In genomic region chr7:44461387-44461786, GRCh38 we compare ENCODE assay signal across 10 cellular contexts. TPM values are rescaled to one million over a fixed set of nuclear protein-coding genes. Genes with fewer than 3 reads are reported as not detected.
DNase-seq lines count a peak whose midpoint lies in the region; ATAC-seq and TF ChIP-seq lines count a peak whose summit lies in the region.
"Had no signal": no experiment of that assay in that cellular context is flagged by ENCODE, and none has a peak within 500 bp of the region (broad histone marks: within the 10 kb centered on the region; RNA-seq: fewer than 3 reads in every experiment).

No MANE protein-coding gene starts in this region.

- H3K27ac Mint-ChIP-seq in activated T-helper 2 cell treated with anti-CD3 and anti-CD28 coated beads, Interferon-gamma antibody, Interleukin-2, Interleukin-4, amounts not matched to agents 10 μg/mL and 5 μg/mL and 100 μg/mL, durations not matched to agents 14 hours and 24 hours and 36 hours, result peak overlapping the region; percentile 92
- peak overlapping the region; percentile 20 to 96 (median 89) for H3K27ac Mint-ChIP-seq in naive thymus-derived CD4-positive, alpha-beta T cell

- no peak overlapping the region for H3K4me3 ChIP-seq in Karpas-422 (ENCODE audit: low read length)
- H3K4me3 ChIP-seq in naive thymus-derived CD4-positive, alpha-beta T cell (ENCODE audit: low read length), result peak overlapping the region; percentile 28
- H3K4me3 ChIP-seq in HAP-1, result no peak overlapping the region
- H3K4me3 ChIP-seq: thoracic aorta had no signal

- H2AFZ ChIP-seq in Karpas-422 (ENCODE audit: low read length), result no peak overlapping the region

- H3K4me1 ChIP-seq in Karpas-422 (ENCODE audit: low read length) (peaks cover 56% of the 10 kb centered on the region), HAP-1 (no peaks in the 10 kb centered on the region)
- H3K4me1 ChIP-seq in naive thymus-derived CD4-positive, alpha-beta T cell (ENCODE audit: control insufficient read depth in 2 of 2, insufficient read depth in 2 of 2, low read length in 2 of 2), result peaks cover 42 to 50% of the 10 kb centered on the region in 2 donors

- no peak for TF ChIP-seq CTCF in GM13977 (IDR thresholded peaks at IDR 0.05; ENCODE audit: extremely low read depth, insufficient read depth, missing control alignments)

- H3K4me2 ChIP-seq in Karpas-422 (ENCODE audit: low read depth, low read length, poor library complexity, severe bottlenecking), result peak overlapping the region; percentile 51

- peaks cover 56% of the 10 kb centered on the region for H3K4me1 Mint-ChIP-seq in activated T-helper 2 cell treated with anti-CD3 and anti-CD28 coated beads, Interferon-gamma antibody, Interleukin-2, Interleukin-4, amounts not matched to agents 10 μg/mL and 5 μg/mL and 100 μg/mL, durations not matched to agents 14 hours and 24 hours and 36 hours (ENCODE audit: low read depth)
- peaks cover 48 to 96% (median 85%) of the 10 kb centered on the region in 7 donors for H3K4me1 Mint-ChIP-seq in naive thymus-derived CD4-positive, alpha-beta T cell

- H3K36me3 ChIP-seq in Karpas-422 (ENCODE audit: insufficient read depth, low read length) (peaks cover 16% of the 10 kb centered on the region; the same call in 1 of the 2 replicates), HAP-1 (replicated peaks) (peaks cover 8% of the 10 kb centered on the region)
- H3K36me3 ChIP-seq in naive thymus-derived CD4-positive, alpha-beta T cell (ENCODE audit: control insufficient read depth in 2 of 3, insufficient read depth in 3 of 3, low read length in 3 of 3), result peaks cover 0 to 8% (median 0%) of the 10 kb centered on the region in 3 experiments
- H3K36me3 ChIP-seq: thoracic aorta had no signal

- intact Hi-C loops in activated T-helper 2 cell treated with anti-CD3 and anti-CD28 coated beads, Interferon-gamma antibody, Interleukin-2, Interleukin-4, amounts not matched to agents 10 μg/mL and 5 μg/mL and 100 μg/mL, durations not matched to agents 14 hours and 24 hours and 36 hours (cut with micrococcal nuclease), result loop anchor here (1.0 to 10.0 kb wide), 5 partner anchors 12 to 335 kb away; partner anchors contain the start of gene PPIA
- intact Hi-C loops in naive thymus-derived CD4-positive, alpha-beta T cell (cut with micrococcal nuclease), result loop anchor here (2.0 to 10.0 kb wide), 3 partner anchors 29 to 219 kb away; no protein-coding TSS in a partner anchor

- no peaks in the 10 kb centered on the region for H3K9me3 ChIP-seq in Karpas-422 (ENCODE audit: low read length)
- H3K9me3 ChIP-seq in naive thymus-derived CD4-positive, alpha-beta T cell (ENCODE audit: control insufficient read depth in 2 of 3, low read length in 3 of 3), result no peaks in the 10 kb centered on the region
- no peaks in the 10 kb centered on the region for H3K9me3 ChIP-seq in HAP-1
- H3K9me3 ChIP-seq: thoracic aorta had no signal

- POLR2A ChIA-PET in naive thymus-derived CD4-positive, alpha-beta T cell (lab: Charles Lee), result interaction anchor here (0.7 to 3.0 kb wide), 2 partner anchors 13 to 29 kb away, joined by 3 to 20 read pairs; partner anchors contain the start of gene NUDCD3

- peak overlapping the region; percentile 34 for H3K4me3 Mint-ChIP-seq in activated T-helper 2 cell treated with anti-CD3 and anti-CD28 coated beads, Interferon-gamma antibody, Interleukin-2, Interleukin-4, amounts not matched to agents 10 μg/mL and 5 μg/mL and 100 μg/mL, durations not matched to agents 14 hours and 24 hours and 36 hours (ENCODE audit: low read depth)
- H3K4me3 Mint-ChIP-seq in naive thymus-derived CD4-positive, alpha-beta T cell, result peak overlapping the region; percentile 66 to 91 (median 78)

- peaks cover 94% of the 10 kb centered on the region for H3K79me2 ChIP-seq in Karpas-422 (ENCODE audit: low read length)

- H3K27me3 ChIP-seq in Karpas-422 (ENCODE audit: low read length) (no peaks in the 10 kb centered on the region), HAP-1 (ENCODE audit: low read depth) (no peaks in the 10 kb centered on the region)
- no peaks in the 10 kb centered on the region for H3K27me3 ChIP-seq in naive thymus-derived CD4-positive, alpha-beta T cell (ENCODE audit: control insufficient read depth in 2 of 2, insufficient read depth in 2 of 2, low read length in 2 of 2)

- H3K27me3 Mint-ChIP-seq in activated T-helper 2 cell treated with anti-CD3 and anti-CD28 coated beads, Interferon-gamma antibody, Interleukin-2, Interleukin-4, amounts not matched to agents 10 μg/mL and 5 μg/mL and 100 μg/mL, durations not matched to agents 14 hours and 24 hours and 36 hours (ENCODE audit: low read depth), result no peaks in the 10 kb centered on the region
- H3K27me3 Mint-ChIP-seq in naive thymus-derived CD4-positive, alpha-beta T cell, result no peaks in the 10 kb centered on the region

- peak; percentile 40 for DNase-seq in GM04504 (ENCODE audit: low read depth)
- no peak for DNase-seq in Karpas-422
- peak; percentile 43 for DNase-seq in activated T-helper 2 cell treated with anti-CD3 and anti-CD28 coated beads, Interferon-gamma antibody, Interleukin-2, Interleukin-4, amounts not matched to agents 10 μg/mL and 5 μg/mL and 100 μg/mL, durations not matched to agents 14 hours and 24 hours and 36 hours (ENCODE audit: low spot score)
- peak in 8 of 9 donors; percentile 9 to 36 (median 25) for DNase-seq in naive thymus-derived CD4-positive, alpha-beta T cell
- DNase-seq in HAP-1 (ENCODE audit: low spot score in 2 of 2), result no peak
- no peak for DNase-seq in retina
- DNase-seq in GM13977 (ENCODE audit: low spot score), result no peak
- no peak for DNase-seq in RPMI8226
- DNase-seq: NCI-H1105 treated with DMSO at 0.1 percent for 48 hours had no signal

- H4K20me1 ChIP-seq in Karpas-422 (ENCODE audit: insufficient read depth, low read depth, low read length), result no peaks in the 10 kb centered on the region

- CTCF ChIA-PET in naive thymus-derived CD4-positive, alpha-beta T cell (lab: Charles Lee), result no interaction called here

- H3K36me3 Mint-ChIP-seq in activated T-helper 2 cell treated with anti-CD3 and anti-CD28 coated beads, Interferon-gamma antibody, Interleukin-2, Interleukin-4, amounts not matched to agents 10 μg/mL and 5 μg/mL and 100 μg/mL, durations not matched to agents 14 hours and 24 hours and 36 hours (ENCODE audit: low read depth), result peaks cover 43% of the 10 kb centered on the region
- H3K36me3 Mint-ChIP-seq in naive thymus-derived CD4-positive, alpha-beta T cell, result peaks cover 4 to 33% (median 16%) of the 10 kb centered on the region in 5 donors

- no peaks in the 10 kb centered on the region for H3K9me3 Mint-ChIP-seq in activated T-helper 2 cell treated with anti-CD3 and anti-CD28 coated beads, Interferon-gamma antibody, Interleukin-2, Interleukin-4, amounts not matched to agents 10 μg/mL and 5 μg/mL and 100 μg/mL, durations not matched to agents 14 hours and 24 hours and 36 hours
- H3K9me3 Mint-ChIP-seq in naive thymus-derived CD4-positive, alpha-beta T cell, result peaks cover 0 to 6% (median 0%) of the 10 kb centered on the region in 11 donors

- H3K27ac ChIP-seq in Karpas-422 (ENCODE audit: low read length), result peak overlapping the region; percentile 78
- H3K27ac ChIP-seq in naive thymus-derived CD4-positive, alpha-beta T cell (ENCODE audit: low read depth, low read length), result peak overlapping the region; percentile 62
- H3K27ac ChIP-seq: thoracic aorta had no signal

- in situ Hi-C loops in HAP-1 (cut with MboI; ENCODE audit: low sequenced_read_pairs) (no loop called here), GM13977 (cut with MboI; ENCODE audit: low pct_unique_long_range_greater_than_20kb, low sequenced_read_pairs, unreplicated experiment) (no loop called here)

- ATAC-seq in naive thymus-derived CD4-positive, alpha-beta T cell, result no peak

- H3K9me2 ChIP-seq in Karpas-422 (replicated peaks; ENCODE audit: insufficient read depth, low read length), result no peaks in the 10 kb centered on the region

- peak overlapping the region; percentile 1; the same call in 1 of the 2 replicates for H3K9ac ChIP-seq in Karpas-422 (ENCODE audit: low read length)

RNA-seq across cellular contexts. Expression of gene NUDCD3, which starts 29.1 kb away (rescaled TPM):
- total RNA-seq in Karpas-422 (2014; rRNA removed; shearing (Covaris generic); ENCODE audit: low replicate concordance), result 56.1 and 84.1 TPM in 2 replicates
- 86.8 and 90.2 TPM in 2 replicates for total RNA-seq in activated T-helper 2 cell treated with anti-CD3 and anti-CD28 coated beads, Interferon-gamma antibody, Interleukin-2, Interleukin-4, amounts not matched to agents 10 μg/mL and 5 μg/mL and 100 μg/mL, durations not matched to agents 14 hours and 24 hours and 36 hours
- total RNA-seq in naive thymus-derived CD4-positive, alpha-beta T cell, result 100 to 1,000 TPM in 2 of 5 experiments, 10 to 100 TPM in 3; 79.4 to 117 (median 91.0) TPM
- polyA plus RNA-seq in naive thymus-derived CD4-positive, alpha-beta T cell, result 10 to 100 TPM; 51.5 to 55.6 TPM

Comparison
In these comparisons a context has a peak if more than half of its experiments do, and no peak if none do; other contexts are left out.
1. DNase-seq: peak in GM04504 (single experiment), activated T-helper 2 cell treated with anti-CD3 and anti-CD28 coated beads, Interferon-gamma antibody, Interleukin-2, Interleukin-4, amounts not matched to agents 10 μg/mL and 5 μg/mL and 100 μg/mL, durations not matched to agents 14 hours and 24 hours and 36 hours (single experiment) and naive thymus-derived CD4-positive, alpha-beta T cell (8 of 9); none in Karpas-422 (single experiment), HAP-1 (0 of 2), retina (single experiment), GM13977 (single experiment) and RPMI8226 (single experiment).